ENCODE assay signal across 1 cellular context in the genomic region with DNA sequence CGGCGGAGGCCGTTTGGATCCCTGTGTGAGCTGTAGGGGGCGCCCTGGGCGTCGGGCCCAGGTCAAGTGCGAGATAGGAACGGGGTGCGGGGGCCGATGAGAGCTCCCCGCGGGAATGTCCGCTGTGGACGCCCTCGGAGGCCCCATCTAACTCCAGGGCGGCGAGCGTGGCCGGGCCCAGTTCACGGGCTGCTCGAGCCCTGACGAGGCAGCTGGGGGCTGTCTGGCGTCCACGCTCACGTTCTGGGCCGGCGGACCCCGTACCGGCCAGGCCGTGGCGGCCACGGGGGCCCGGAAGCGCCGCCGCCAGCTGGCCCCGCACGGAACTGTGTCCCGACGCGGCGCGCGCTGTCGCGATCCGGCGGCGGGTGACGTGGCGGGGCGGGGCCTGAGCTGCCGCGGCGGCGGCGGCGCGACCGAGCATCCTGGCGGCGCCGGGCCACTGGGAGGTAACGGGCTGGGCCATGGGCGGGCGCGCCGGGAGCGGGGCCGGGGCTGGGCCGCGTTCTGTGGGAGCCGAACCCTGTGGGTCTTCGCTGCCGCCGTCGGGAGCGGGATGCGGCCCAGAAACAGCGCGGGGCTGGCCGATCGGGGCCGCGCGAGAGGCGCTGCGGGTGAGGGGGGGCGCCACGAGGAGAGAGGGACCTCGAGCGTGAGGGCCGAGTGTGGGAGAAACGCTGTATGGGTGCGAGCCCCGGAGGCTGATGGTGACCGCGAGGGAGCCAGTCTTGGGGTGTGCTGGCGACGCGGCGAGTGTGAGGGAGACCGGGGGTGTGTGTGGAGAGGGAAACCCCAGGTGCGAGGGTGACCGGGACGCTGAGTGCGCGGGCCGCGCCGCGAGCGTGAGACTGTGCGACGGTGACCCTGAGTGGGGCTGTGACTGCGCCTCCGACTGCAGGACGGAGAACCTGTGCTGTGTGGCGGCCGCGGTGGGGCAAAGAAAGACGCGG.
TF ChIP-seq lines count a peak whose summit lies in the region.

A gene (plus strand): TSS at position 399 of the 950 bp plus-strand sequence. CDS start 10,201 bp downstream, outside the sequence.

TF ChIP-seq in HepG2, 621 proteins besides CTCF, POLR2A, EP300 and RAD21 (continued from another document and continues in another):
- TF ChIP-seq, protein P1, sequence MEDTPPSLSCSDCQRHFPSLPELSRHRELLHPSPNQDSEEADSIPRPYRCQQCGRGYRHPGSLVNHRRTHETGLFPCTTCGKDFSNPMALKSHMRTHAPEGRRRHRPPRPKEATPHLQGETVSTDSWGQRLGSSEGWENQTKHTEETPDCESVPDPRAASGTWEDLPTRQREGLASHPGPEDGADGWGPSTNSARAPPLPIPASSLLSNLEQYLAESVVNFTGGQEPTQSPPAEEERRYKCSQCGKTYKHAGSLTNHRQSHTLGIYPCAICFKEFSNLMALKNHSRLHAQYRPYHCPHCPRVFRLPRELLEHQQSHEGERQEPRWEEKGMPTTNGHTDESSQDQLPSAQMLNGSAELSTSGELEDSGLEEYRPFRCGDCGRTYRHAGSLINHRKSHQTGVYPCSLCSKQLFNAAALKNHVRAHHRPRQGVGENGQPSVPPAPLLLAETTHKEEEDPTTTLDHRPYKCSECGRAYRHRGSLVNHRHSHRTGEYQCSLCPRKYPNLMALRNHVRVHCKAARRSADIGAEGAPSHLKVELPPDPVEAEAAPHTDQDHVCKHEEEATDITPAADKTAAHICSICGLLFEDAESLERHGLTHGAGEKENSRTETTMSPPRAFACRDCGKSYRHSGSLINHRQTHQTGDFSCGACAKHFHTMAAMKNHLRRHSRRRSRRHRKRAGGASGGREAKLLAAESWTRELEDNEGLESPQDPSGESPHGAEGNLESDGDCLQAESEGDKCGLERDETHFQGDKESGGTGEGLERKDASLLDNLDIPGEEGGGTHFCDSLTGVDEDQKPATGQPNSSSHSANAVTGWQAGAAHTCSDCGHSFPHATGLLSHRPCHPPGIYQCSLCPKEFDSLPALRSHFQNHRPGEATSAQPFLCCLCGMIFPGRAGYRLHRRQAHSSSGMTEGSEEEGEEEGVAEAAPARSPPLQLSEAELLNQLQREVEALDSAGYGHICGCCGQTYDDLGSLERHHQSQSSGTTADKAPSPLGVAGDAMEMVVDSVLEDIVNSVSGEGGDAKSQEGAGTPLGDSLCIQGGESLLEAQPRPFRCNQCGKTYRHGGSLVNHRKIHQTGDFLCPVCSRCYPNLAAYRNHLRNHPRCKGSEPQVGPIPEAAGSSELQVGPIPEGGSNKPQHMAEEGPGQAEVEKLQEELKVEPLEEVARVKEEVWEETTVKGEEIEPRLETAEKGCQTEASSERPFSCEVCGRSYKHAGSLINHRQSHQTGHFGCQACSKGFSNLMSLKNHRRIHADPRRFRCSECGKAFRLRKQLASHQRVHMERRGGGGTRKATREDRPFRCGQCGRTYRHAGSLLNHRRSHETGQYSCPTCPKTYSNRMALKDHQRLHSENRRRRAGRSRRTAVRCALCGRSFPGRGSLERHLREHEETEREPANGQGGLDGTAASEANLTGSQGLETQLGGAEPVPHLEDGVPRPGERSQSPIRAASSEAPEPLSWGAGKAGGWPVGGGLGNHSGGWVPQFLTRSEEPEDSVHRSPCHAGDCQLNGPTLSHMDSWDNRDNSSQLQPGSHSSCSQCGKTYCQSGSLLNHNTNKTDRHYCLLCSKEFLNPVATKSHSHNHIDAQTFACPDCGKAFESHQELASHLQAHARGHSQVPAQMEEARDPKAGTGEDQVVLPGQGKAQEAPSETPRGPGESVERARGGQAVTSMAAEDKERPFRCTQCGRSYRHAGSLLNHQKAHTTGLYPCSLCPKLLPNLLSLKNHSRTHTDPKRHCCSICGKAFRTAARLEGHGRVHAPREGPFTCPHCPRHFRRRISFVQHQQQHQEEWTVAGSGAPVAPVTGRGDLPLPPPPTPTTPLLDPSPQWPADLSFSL (CRISPR knock-in tag; IDR thresholded peaks at IDR 0.05), result no peak
- TF ChIP-seq SOX6 (IDR thresholded peaks at IDR 0.05), result no peak
- peak; percentile 53 for TF ChIP-seq SOX6 (CRISPR knock-in tag; IDR thresholded peaks at IDR 0.05)
- no peak for TF ChIP-seq ZNF850 (CRISPR knock-in tag; conservative IDR thresholded peaks at IDR 0.05)
- TF ChIP-seq SSRP1 (CRISPR knock-in tag; IDR thresholded peaks at IDR 0.05), result no peak
- TF ChIP-seq FOXA3 (CRISPR knock-in tag; IDR thresholded peaks at IDR 0.05), result no peak
- TF ChIP-seq MED1 (CRISPR knock-in tag; IDR thresholded peaks at IDR 0.05), result peak; percentile 70
- TF ChIP-seq, protein P2, sequence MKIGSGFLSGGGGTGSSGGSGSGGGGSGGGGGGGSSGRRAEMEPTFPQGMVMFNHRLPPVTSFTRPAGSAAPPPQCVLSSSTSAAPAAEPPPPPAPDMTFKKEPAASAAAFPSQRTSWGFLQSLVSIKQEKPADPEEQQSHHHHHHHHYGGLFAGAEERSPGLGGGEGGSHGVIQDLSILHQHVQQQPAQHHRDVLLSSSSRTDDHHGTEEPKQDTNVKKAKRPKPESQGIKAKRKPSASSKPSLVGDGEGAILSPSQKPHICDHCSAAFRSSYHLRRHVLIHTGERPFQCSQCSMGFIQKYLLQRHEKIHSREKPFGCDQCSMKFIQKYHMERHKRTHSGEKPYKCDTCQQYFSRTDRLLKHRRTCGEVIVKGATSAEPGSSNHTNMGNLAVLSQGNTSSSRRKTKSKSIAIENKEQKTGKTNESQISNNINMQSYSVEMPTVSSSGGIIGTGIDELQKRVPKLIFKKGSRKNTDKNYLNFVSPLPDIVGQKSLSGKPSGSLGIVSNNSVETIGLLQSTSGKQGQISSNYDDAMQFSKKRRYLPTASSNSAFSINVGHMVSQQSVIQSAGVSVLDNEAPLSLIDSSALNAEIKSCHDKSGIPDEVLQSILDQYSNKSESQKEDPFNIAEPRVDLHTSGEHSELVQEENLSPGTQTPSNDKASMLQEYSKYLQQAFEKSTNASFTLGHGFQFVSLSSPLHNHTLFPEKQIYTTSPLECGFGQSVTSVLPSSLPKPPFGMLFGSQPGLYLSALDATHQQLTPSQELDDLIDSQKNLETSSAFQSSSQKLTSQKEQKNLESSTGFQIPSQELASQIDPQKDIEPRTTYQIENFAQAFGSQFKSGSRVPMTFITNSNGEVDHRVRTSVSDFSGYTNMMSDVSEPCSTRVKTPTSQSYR (CRISPR knock-in tag; IDR thresholded peaks at IDR 0.05; ENCODE audit: borderline replicate concordance), result no peak
- 0 out of 2 replicates have a peak, but pooled peaks have one; percentile 12 for TF ChIP-seq MAF1 (CRISPR knock-in tag; IDR thresholded peaks at IDR 0.05; ENCODE audit: borderline replicate concordance)
- TF ChIP-seq, protein P3, sequence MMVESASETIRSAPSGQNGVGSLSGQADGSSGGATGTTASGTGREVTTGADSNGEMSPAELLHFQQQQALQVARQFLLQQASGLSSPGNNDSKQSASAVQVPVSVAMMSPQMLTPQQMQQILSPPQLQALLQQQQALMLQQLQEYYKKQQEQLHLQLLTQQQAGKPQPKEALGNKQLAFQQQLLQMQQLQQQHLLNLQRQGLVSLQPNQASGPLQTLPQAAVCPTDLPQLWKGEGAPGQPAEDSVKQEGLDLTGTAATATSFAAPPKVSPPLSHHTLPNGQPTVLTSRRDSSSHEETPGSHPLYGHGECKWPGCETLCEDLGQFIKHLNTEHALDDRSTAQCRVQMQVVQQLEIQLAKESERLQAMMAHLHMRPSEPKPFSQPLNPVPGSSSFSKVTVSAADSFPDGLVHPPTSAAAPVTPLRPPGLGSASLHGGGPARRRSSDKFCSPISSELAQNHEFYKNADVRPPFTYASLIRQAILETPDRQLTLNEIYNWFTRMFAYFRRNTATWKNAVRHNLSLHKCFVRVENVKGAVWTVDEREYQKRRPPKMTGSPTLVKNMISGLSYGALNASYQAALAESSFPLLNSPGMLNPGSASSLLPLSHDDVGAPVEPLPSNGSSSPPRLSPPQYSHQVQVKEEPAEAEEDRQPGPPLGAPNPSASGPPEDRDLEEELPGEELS (CRISPR knock-in tag; IDR thresholded peaks at IDR 0.05), result no peak; the same call in 1 of the 2 replicates
- TF ChIP-seq ZSCAN30 (CRISPR knock-in tag; IDR thresholded peaks at IDR 0.05), result 0 out of 2 replicates have a peak, but pooled peaks have one; percentile 66
- peak; percentile 86; the same call in 1 of the 2 replicates for TF ChIP-seq ZNF138 (CRISPR knock-in tag; IDR thresholded peaks at IDR 0.05; ENCODE audit: low read depth)
- TF ChIP-seq, protein P4, sequence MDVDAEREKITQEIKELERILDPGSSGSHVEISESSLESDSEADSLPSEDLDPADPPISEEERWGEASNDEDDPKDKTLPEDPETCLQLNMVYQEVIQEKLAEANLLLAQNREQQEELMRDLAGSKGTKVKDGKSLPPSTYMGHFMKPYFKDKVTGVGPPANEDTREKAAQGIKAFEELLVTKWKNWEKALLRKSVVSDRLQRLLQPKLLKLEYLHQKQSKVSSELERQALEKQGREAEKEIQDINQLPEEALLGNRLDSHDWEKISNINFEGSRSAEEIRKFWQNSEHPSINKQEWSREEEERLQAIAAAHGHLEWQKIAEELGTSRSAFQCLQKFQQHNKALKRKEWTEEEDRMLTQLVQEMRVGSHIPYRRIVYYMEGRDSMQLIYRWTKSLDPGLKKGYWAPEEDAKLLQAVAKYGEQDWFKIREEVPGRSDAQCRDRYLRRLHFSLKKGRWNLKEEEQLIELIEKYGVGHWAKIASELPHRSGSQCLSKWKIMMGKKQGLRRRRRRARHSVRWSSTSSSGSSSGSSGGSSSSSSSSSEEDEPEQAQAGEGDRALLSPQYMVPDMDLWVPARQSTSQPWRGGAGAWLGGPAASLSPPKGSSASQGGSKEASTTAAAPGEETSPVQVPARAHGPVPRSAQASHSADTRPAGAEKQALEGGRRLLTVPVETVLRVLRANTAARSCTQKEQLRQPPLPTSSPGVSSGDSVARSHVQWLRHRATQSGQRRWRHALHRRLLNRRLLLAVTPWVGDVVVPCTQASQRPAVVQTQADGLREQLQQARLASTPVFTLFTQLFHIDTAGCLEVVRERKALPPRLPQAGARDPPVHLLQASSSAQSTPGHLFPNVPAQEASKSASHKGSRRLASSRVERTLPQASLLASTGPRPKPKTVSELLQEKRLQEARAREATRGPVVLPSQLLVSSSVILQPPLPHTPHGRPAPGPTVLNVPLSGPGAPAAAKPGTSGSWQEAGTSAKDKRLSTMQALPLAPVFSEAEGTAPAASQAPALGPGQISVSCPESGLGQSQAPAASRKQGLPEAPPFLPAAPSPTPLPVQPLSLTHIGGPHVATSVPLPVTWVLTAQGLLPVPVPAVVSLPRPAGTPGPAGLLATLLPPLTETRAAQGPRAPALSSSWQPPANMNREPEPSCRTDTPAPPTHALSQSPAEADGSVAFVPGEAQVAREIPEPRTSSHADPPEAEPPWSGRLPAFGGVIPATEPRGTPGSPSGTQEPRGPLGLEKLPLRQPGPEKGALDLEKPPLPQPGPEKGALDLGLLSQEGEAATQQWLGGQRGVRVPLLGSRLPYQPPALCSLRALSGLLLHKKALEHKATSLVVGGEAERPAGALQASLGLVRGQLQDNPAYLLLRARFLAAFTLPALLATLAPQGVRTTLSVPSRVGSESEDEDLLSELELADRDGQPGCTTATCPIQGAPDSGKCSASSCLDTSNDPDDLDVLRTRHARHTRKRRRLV (CRISPR knock-in tag; IDR thresholded peaks at IDR 0.05), result no peak
- TF ChIP-seq WIZ (CRISPR knock-in tag; IDR thresholded peaks at IDR 0.05), result no peak; the same call in 1 of the 2 replicates
- TF ChIP-seq, protein P5, sequence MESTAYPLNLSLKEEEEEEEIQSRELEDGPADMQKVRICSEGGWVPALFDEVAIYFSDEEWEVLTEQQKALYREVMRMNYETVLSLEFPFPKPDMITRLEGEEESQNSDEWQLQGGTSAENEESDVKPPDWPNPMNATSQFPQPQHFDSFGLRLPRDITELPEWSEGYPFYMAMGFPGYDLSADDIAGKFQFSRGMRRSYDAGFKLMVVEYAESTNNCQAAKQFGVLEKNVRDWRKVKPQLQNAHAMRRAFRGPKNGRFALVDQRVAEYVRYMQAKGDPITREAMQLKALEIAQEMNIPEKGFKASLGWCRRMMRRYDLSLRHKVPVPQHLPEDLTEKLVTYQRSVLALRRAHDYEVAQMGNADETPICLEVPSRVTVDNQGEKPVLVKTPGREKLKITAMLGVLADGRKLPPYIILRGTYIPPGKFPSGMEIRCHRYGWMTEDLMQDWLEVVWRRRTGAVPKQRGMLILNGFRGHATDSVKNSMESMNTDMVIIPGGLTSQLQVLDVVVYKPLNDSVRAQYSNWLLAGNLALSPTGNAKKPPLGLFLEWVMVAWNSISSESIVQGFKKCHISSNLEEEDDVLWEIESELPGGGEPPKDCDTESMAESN (CRISPR knock-in tag; conservative IDR thresholded peaks at IDR 0.05), result peak; percentile 47; the same call in 1 of the 2 replicates
- TF ChIP-seq ZSCAN12 (CRISPR knock-in tag; IDR thresholded peaks at IDR 0.05), result peak; percentile 83
- no peak; the same call in 1 of the 2 replicates for TF ChIP-seq KLF6 (CRISPR knock-in tag; IDR thresholded peaks at IDR 0.05)
- TF ChIP-seq RCOR2 (CRISPR knock-in tag; IDR thresholded peaks at IDR 0.05), result no peak
- TF ChIP-seq ZNF460 (CRISPR knock-in tag; IDR thresholded peaks at IDR 0.05; ENCODE audit: borderline replicate concordance), result no peak
- TF ChIP-seq SNRNP70 (IDR thresholded peaks at IDR 0.05; ENCODE audit: low read depth, low read length), result no peak
- no peak for TF ChIP-seq RORA (CRISPR knock-in tag; IDR thresholded peaks at IDR 0.05)
- TF ChIP-seq FOSL2 (CRISPR knock-in tag; IDR thresholded peaks at IDR 0.05), result peak; percentile 45
- TF ChIP-seq, protein P6, sequence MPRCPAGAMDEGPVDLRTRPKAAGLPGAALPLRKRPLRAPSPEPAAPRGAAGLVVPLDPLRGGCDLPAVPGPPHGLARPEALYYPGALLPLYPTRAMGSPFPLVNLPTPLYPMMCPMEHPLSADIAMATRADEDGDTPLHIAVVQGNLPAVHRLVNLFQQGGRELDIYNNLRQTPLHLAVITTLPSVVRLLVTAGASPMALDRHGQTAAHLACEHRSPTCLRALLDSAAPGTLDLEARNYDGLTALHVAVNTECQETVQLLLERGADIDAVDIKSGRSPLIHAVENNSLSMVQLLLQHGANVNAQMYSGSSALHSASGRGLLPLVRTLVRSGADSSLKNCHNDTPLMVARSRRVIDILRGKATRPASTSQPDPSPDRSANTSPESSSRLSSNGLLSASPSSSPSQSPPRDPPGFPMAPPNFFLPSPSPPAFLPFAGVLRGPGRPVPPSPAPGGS (CRISPR knock-in tag; IDR thresholded peaks at IDR 0.05), result no peak
- TF ChIP-seq ZFP36 (IDR thresholded peaks at IDR 0.05; ENCODE audit: borderline replicate concordance, low read depth, low read length, partially characterized antibody), result no peak
- 0 out of 2 replicates have a peak, but pooled peaks have one; percentile 12 for TF ChIP-seq ZSCAN25 (CRISPR knock-in tag; IDR thresholded peaks at IDR 0.05)
- 0 out of 2 replicates have a peak, but pooled peaks have one; percentile 22 for TF ChIP-seq ZNF547 (CRISPR knock-in tag; IDR thresholded peaks at IDR 0.05)
- TF ChIP-seq, protein P7, sequence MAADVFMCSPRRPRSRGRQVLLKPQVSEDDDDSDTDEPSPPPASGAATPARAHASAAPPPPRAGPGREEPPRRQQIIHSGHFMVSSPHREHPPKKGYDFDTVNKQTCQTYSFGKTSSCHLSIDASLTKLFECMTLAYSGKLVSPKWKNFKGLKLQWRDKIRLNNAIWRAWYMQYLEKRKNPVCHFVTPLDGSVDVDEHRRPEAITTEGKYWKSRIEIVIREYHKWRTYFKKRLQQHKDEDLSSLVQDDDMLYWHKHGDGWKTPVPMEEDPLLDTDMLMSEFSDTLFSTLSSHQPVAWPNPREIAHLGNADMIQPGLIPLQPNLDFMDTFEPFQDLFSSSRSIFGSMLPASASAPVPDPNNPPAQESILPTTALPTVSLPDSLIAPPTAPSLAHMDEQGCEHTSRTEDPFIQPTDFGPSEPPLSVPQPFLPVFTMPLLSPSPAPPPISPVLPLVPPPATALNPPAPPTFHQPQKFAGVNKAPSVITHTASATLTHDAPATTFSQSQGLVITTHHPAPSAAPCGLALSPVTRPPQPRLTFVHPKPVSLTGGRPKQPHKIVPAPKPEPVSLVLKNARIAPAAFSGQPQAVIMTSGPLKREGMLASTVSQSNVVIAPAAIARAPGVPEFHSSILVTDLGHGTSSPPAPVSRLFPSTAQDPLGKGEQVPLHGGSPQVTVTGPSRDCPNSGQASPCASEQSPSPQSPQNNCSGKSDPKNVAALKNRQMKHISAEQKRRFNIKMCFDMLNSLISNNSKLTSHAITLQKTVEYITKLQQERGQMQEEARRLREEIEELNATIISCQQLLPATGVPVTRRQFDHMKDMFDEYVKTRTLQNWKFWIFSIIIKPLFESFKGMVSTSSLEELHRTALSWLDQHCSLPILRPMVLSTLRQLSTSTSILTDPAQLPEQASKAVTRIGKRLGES (CRISPR knock-in tag; IDR thresholded peaks at IDR 0.05; ENCODE audit: borderline replicate concordance), result no peak; the same call in 1 of the 2 replicates
